8 cellular contexts compared by ENCODE assay signal in the genomic region with DNA sequence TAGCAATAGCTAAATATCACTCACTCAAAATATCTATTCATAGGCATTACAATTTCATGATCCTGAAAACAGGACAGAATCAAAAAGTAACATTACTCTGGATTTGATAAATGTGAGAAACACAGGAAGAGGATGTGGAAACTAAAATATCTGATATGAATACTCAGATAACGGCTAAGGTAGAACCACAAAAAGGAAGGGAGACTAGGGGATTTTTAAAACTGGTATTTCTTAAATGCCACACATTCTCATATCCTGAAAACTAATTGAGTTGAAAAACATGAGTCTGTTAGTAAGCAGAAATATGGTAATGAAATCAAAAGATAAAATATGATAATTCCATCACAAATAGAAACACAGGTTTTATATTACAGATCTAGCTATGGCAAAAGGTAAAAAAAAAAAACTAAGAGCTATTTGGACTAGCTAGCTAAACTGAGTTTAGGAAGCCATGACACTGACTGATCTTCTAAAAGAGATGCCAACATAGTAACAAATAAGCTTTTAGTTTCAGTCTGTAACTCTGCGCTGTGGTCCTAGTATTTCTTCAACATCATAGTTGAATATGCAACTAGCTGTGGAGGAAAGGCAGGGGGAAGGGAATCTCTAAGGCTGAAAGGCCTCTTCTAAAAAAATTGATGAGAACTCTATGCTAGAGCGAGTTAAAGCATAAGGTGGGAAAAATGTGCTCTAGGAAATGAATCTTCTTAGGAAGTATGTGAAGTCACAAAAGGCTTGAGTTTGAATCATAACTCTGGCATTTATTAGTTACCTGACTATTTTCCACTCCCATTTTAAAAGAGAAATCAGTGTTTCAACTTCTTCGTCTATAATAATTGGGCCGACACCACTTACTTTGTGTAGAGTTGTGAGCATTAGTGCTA.
DNase-seq lines count a peak whose midpoint lies in the region; ATAC-seq, FAIRE-seq and TF ChIP-seq lines count a peak whose summit lies in the region.
"Not testable (repeated sequence)": the region's sequence is repeated elsewhere in the genome, so short reads cannot be mapped to it uniquely, and the experiment has no call there.

No MANE protein-coding gene starts in this region.

- peak overlapping the region; percentile 68 for H2AFZ ChIP-seq in OCI-LY7 (ENCODE audit: low read length)
- not testable (repeated sequence) for H2AFZ ChIP-seq in mammary epithelial cell (ENCODE audit: low read depth, low read length)

- POLR2A ChIA-PET in A549 (lab: Yijun Ruan, JAX): not testable (repeated sequence)
- POLR2A ChIA-PET in OCI-LY7 (lab: Charles Lee): interaction anchor here (0.6 to 6.8 kb wide), 6 partner anchors 10 to 669 kb away, joined by 3 to 79 read pairs (median 5); no protein-coding TSS in a partner anchor
- POLR2A ChIA-PET in activated CD8-positive, alpha-beta T cell treated with anti-CD3 and anti-CD28 coated beads for 36 hours (lab: Charles Lee): interaction anchor here (0.6 to 6.9 kb wide), 2 partner anchors 38 to 659 kb away, joined by 3 to 55 read pairs; no protein-coding TSS in a partner anchor
- POLR2A ChIA-PET in naive thymus-derived CD4-positive, alpha-beta T cell (lab: Charles Lee): interaction anchor here (0.6 to 1.5 kb wide), 2 partner anchors 10 to 1074 kb away, joined by 4 read pairs; no protein-coding TSS in a partner anchor

- BruUV-seq in OCI-LY7 (replicated peaks; lab: Mats Ljungman, UMichigan): TSS peak; percentile 70
- BruUV-seq in mammary epithelial cell (replicated peaks; lab: Mats Ljungman, UMichigan): not testable (repeated sequence)

- H3K4me3 Mint-ChIP-seq in activated CD8-positive, alpha-beta T cell treated with anti-CD3 and anti-CD28 coated beads for 36 hours: peak overlapping the region; percentile 52
- H3K4me3 Mint-ChIP-seq in naive thymus-derived CD4-positive, alpha-beta T cell: peak overlapping the region in 8 of 10 donors; percentile 39 to 80 (median 68)

- not testable (repeated sequence) for H3K27me3 ChIP-seq in mammary epithelial cell (ENCODE audit: insufficient read depth, low read length); naive thymus-derived CD4-positive, alpha-beta T cell (ENCODE audit: control insufficient read depth in 2 of 2, insufficient read depth in 2 of 2, low read length in 2 of 2)

- H3K4me1 Mint-ChIP-seq in activated CD8-positive, alpha-beta T cell treated with anti-CD3 and anti-CD28 coated beads for 36 hours (ENCODE audit: low read depth): peaks cover 47% of the 10 kb centered on the region
- H3K4me1 Mint-ChIP-seq in naive thymus-derived CD4-positive, alpha-beta T cell: peaks cover 12 to 65% (median 40%) of the 10 kb centered on the region in 7 donors

- H3K27ac Mint-ChIP-seq in activated CD8-positive, alpha-beta T cell treated with anti-CD3 and anti-CD28 coated beads for 36 hours: peak overlapping the region; percentile 96
- H3K27ac Mint-ChIP-seq in naive thymus-derived CD4-positive, alpha-beta T cell: peak overlapping the region in 7 of 9 donors; percentile 10 to 90 (median 79)

- H3K9ac ChIP-seq in mammary epithelial cell (ENCODE audit: insufficient read depth, low read length): not testable (repeated sequence)

- in situ Hi-C loops in mammary epithelial cell (cut with MboI; ENCODE audit: low sequenced_read_pairs in 2 of 2): not testable (repeated sequence)

- dilution Hi-C loops in mammary epithelial cell (cut with HindIII; ENCODE audit: low sequenced_read_pairs): not testable (repeated sequence)

- not testable (repeated sequence) for TF ChIP-seq CTCF in A549 (IDR thresholded peaks at IDR 0.05); OCI-LY7 (conservative IDR thresholded peaks at IDR 0.05; ENCODE audit: low read length); activated CD8-positive, alpha-beta T cell treated with anti-CD3 and anti-CD28 coated beads for 36 hours (IDR thresholded peaks at IDR 0.05); mammary epithelial cell (conservative IDR thresholded peaks at IDR 0.05 in 1 of 2, IDR thresholded peaks at IDR 0.05 in 1 of 2; ENCODE audit: extremely low read depth in 1 of 2, insufficient read depth in 1 of 2, low read depth in 1 of 2, low read length in 2 of 2)

- intact Hi-C loops in OCI-LY7 (cut with micrococcal nuclease; ENCODE audit: unreplicated experiment); activated CD8-positive, alpha-beta T cell treated with anti-CD3 and anti-CD28 coated beads for 36 hours (cut with micrococcal nuclease); mammary epithelial cell (cut with micrococcal nuclease): not testable (repeated sequence)
- intact Hi-C loops in naive thymus-derived CD4-positive, alpha-beta T cell (cut with micrococcal nuclease): loop anchor here in 1 of 2 donors (2.0 kb wide), 1 partner anchor 38 kb away; no protein-coding TSS in a partner anchor

- not testable (repeated sequence) for H3K27ac ChIP-seq in A549; mammary epithelial cell (ENCODE audit: insufficient read depth, low read depth, low read length); naive thymus-derived CD4-positive, alpha-beta T cell (ENCODE audit: low read depth, low read length)
- peak overlapping the region; percentile 99 for H3K27ac ChIP-seq in OCI-LY7 (ENCODE audit: low read depth, low read length, poor library complexity, severe bottlenecking)

- not testable (repeated sequence) for H3K27me3 Mint-ChIP-seq in activated CD8-positive, alpha-beta T cell treated with anti-CD3 and anti-CD28 coated beads for 36 hours; naive thymus-derived CD4-positive, alpha-beta T cell

- not testable (repeated sequence) for H3K4me2 ChIP-seq in A549; mammary epithelial cell (ENCODE audit: insufficient read depth, low read depth, low read length)
- peak overlapping the region; percentile 88 for H3K4me2 ChIP-seq in OCI-LY7 (ENCODE audit: low read length)

- not testable (repeated sequence) for TF ChIP-seq POLR2A in A549 (IDR thresholded peaks at IDR 0.05; ENCODE audit: low read length)

- H3K4me3 ChIP-seq in A549; mammary epithelial cell (replicated peaks in 1 of 3; ENCODE audit: insufficient read depth in 1 of 3, low read depth in 2 of 3, low read length in 3 of 3); naive thymus-derived CD4-positive, alpha-beta T cell (ENCODE audit: low read length): not testable (repeated sequence)
- H3K4me3 ChIP-seq in OCI-LY7 (ENCODE audit: low read depth, low read length, poor library complexity, severe bottlenecking): peak overlapping the region; percentile 56

- DNase-seq in A549 (ENCODE audit: low read depth in 1 of 2, low spot score in 1 of 2); activated CD8-positive, alpha-beta T cell treated with anti-CD3 and anti-CD28 coated beads for 36 hours: not testable (repeated sequence)
- DNase-seq in OCI-LY7 (ENCODE audit: low spot score) (peak; percentile 61), mammary epithelial cell (peak; percentile 26)
- peak in 2 of 9 donors; percentile 2 to 7 for DNase-seq in naive thymus-derived CD4-positive, alpha-beta T cell

- H3K4me1 ChIP-seq in A549; mammary epithelial cell (ENCODE audit: insufficient read depth, low read length); naive thymus-derived CD4-positive, alpha-beta T cell (ENCODE audit: control insufficient read depth in 2 of 2, insufficient read depth in 2 of 2, low read length in 2 of 2): not testable (repeated sequence)
- peaks cover 69% of the 10 kb centered on the region for H3K4me1 ChIP-seq in OCI-LY7 (ENCODE audit: insufficient read depth, low read length, poor library complexity, severe bottlenecking)

- WGBS in A549 (ENCODE audit: missing lambda C conversion rate): 40% methylated on average over 5 of the region's 5 CpGs
- 82% methylated on average over 5 of the region's 5 CpGs for WGBS in mammary epithelial cell (ENCODE audit: low coverage, missing lambda C conversion rate)

- CTCF ChIA-PET in A549 (lab: Yijun Ruan, JAX); OCI-LY7 (lab: Charles Lee; ENCODE audit: unreplicated experiment); mammary epithelial cell (lab: Charles Lee; ENCODE audit: low non-redundant PET); naive thymus-derived CD4-positive, alpha-beta T cell (lab: Charles Lee): not testable (repeated sequence)
- CTCF ChIA-PET in activated CD8-positive, alpha-beta T cell treated with anti-CD3 and anti-CD28 coated beads for 36 hours (lab: Charles Lee): interaction anchor here (1.0 kb wide), 1 partner anchor 197 kb away, joined by 3 read pairs; no protein-coding TSS in a partner anchor

- FAIRE-seq in A549 (lab: Jason Lieb, UNC): peak; percentile 94

- not testable (repeated sequence) for H4K20me1 ChIP-seq in OCI-LY7 (ENCODE audit: insufficient read depth, low read length); mammary epithelial cell (ENCODE audit: insufficient read depth, low read length)

- not testable (repeated sequence) for H3K9me2 ChIP-seq in OCI-LY7 (ENCODE audit: insufficient read depth, low read length)

- ATAC-seq in A549; naive thymus-derived CD4-positive, alpha-beta T cell: not testable (repeated sequence)
- ATAC-seq in GM18508 (IDR thresholded peaks at IDR 0.05; ENCODE audit: insufficient read depth, unreplicated experiment) (peak; percentile 46), GM21619 (IDR thresholded peaks at IDR 0.05; ENCODE audit: unreplicated experiment) (peak; percentile 56), HG03442 (IDR thresholded peaks at IDR 0.05; ENCODE audit: unreplicated experiment) (peak; percentile 46)
- peak; percentile 83 for ATAC-seq in activated CD8-positive, alpha-beta T cell treated with anti-CD3 and anti-CD28 coated beads for 36 hours

- H3K36me3 ChIP-seq in OCI-LY7 (ENCODE audit: insufficient read depth, low read length); mammary epithelial cell (ENCODE audit: insufficient read depth, low read length); naive thymus-derived CD4-positive, alpha-beta T cell (ENCODE audit: control insufficient read depth in 2 of 3, insufficient read depth in 3 of 3, low read length in 3 of 3): not testable (repeated sequence)

- not testable (repeated sequence) for TF ChIP-seq EP300 in A549 (IDR thresholded peaks at IDR 0.05)

- H3K9me3 Mint-ChIP-seq in activated CD8-positive, alpha-beta T cell treated with anti-CD3 and anti-CD28 coated beads for 36 hours; naive thymus-derived CD4-positive, alpha-beta T cell: not testable (repeated sequence)

- not testable (repeated sequence) for H3K36me3 Mint-ChIP-seq in activated CD8-positive, alpha-beta T cell treated with anti-CD3 and anti-CD28 coated beads for 36 hours (ENCODE audit: low read depth); naive thymus-derived CD4-positive, alpha-beta T cell

- peaks cover 27% of the 10 kb centered on the region for H3K79me2 ChIP-seq in OCI-LY7 (ENCODE audit: insufficient read depth, low read depth, low read length)
- H3K79me2 ChIP-seq in mammary epithelial cell (ENCODE audit: insufficient read depth, low read length): not testable (repeated sequence)

- H3K9me3 ChIP-seq in A549; OCI-LY7 (ENCODE audit: low read length); mammary epithelial cell (replicated peaks; ENCODE audit: insufficient read depth, low read length); naive thymus-derived CD4-positive, alpha-beta T cell (ENCODE audit: control insufficient read depth in 2 of 3, low read length in 3 of 3): not testable (repeated sequence)

- TF ChIP-seq RAD21 in A549 (conservative IDR thresholded peaks at IDR 0.05 in 1 of 2, IDR thresholded peaks at IDR 0.05 in 1 of 2): not testable (repeated sequence)
